In genomic region chr1:145992958-145993617, GRCh38 we compare ENCODE assay signal across 10 cellular contexts. TPM values are rescaled to one million over a fixed set of nuclear protein-coding genes. Genes with fewer than 3 reads are reported as not detected.
DNase-seq lines count a peak whose midpoint lies in the region; ATAC-seq, FAIRE-seq and TF ChIP-seq lines count a peak whose summit lies in the region.
"Had no signal": no experiment of that assay in that cellular context is flagged by ENCODE, and none has a peak within 500 bp of the region (broad histone marks: within the 10 kb centered on the region; RNA-seq: fewer than 3 reads in every experiment).

No MANE protein-coding gene starts in this region.

- H4K20me1 ChIP-seq in H9 (ENCODE audit: control insufficient read depth, insufficient read depth, insufficient read length) (no peaks in the 10 kb centered on the region), keratinocyte (ENCODE audit: control insufficient read depth, extremely low read depth, insufficient read depth, low read length) (no peaks in the 10 kb centered on the region)

- H3K9me1 ChIP-seq in keratinocyte (ENCODE audit: control insufficient read depth, extremely low read depth, insufficient read depth, low read length): no peaks in the 10 kb centered on the region

- no peak overlapping the region for H4K5ac ChIP-seq in H9 (ENCODE audit: insufficient read length, low read depth, low read length)

- dilution Hi-C loops in keratinocyte (cut with MboI; ENCODE audit: extremely low pct_ligation_motif_present, low sequenced_read_pairs): no loop called here

- H3K4me3 ChIP-seq in keratinocyte (ENCODE audit: control insufficient read depth in 2 of 3, extremely low read depth in 1 of 3, insufficient read depth in 2 of 3, low read depth in 1 of 3, low read length in 3 of 3) (no peak overlapping the region), small intestine (ENCODE audit: low read depth in 1 of 2, low read length in 2 of 2) (peak overlapping the region; percentile 83 to 100), H7 (ENCODE audit: insufficient read depth, low read depth, low read length) (no peak overlapping the region)

- no peak overlapping the region for H3K23ac ChIP-seq in H9 (ENCODE audit: insufficient read length, low read depth, low read length)

- no peak overlapping the region for H3K9ac ChIP-seq in H9 (ENCODE audit: extremely low read depth, insufficient read length, low read length)
- no peak overlapping the region for H3K9ac ChIP-seq in keratinocyte (ENCODE audit: control insufficient read depth, extremely low read depth, insufficient read depth, low read length)

- H2AK5ac ChIP-seq in H9 (ENCODE audit: insufficient read length, low read length): no peak overlapping the region

- no CpG with 5 or more reads among the region's 5 CpGs for WGBS in H9 (ENCODE audit: extremely low coverage, insufficient read length, low lambda C conversion rate)
- 12 to 32% (median 24%) methylated on average over 5 of the region's 5 CpGs for WGBS in small intestine, 3 donors

- H3K36me3 ChIP-seq in keratinocyte (ENCODE audit: control insufficient read depth in 2 of 2, extremely low read depth in 1 of 2, insufficient read depth in 2 of 2, low read length in 2 of 2) (peaks cover 13 to 18% of the 10 kb centered on the region in 2 experiments), small intestine (ENCODE audit: control insufficient read depth in 2 of 2, insufficient read depth in 2 of 2, low read length in 2 of 2) (peaks cover 15 to 20% of the 10 kb centered on the region in 2 donors), H7 (replicated peaks; ENCODE audit: control insufficient read depth, insufficient read depth, low read length) (peaks cover 22% of the 10 kb centered on the region)

- H3K9me3 ChIP-seq in H9 (ENCODE audit: control insufficient read depth, low read depth, low read length) (no peaks in the 10 kb centered on the region), keratinocyte (ENCODE audit: control insufficient read depth, low read depth, low read length) (no peaks in the 10 kb centered on the region), small intestine (ENCODE audit: control insufficient read depth, low read depth) (no peaks in the 10 kb centered on the region)

- H3K27me3 ChIP-seq in H9 (ENCODE audit: insufficient read depth, low read length) (no peaks in the 10 kb centered on the region), keratinocyte (ENCODE audit: control insufficient read depth, extremely low read depth, insufficient read depth, low read length) (no peaks in the 10 kb centered on the region), small intestine (ENCODE audit: control insufficient read depth in 2 of 2, insufficient read depth in 2 of 2, low read length in 2 of 2) (no peaks in the 10 kb centered on the region), H7 (ENCODE audit: control insufficient read depth, insufficient read depth, low read length) (peaks cover 2% of the 10 kb centered on the region; the same call in 1 of the 2 replicates)

- H2BK12ac ChIP-seq in H9 (ENCODE audit: insufficient read length, low read depth, low read length): no peak overlapping the region

- peaks cover 3% of the 10 kb centered on the region; the same call in 1 of the 2 replicates for H3K79me2 ChIP-seq in H9 (ENCODE audit: insufficient read depth, low read length)
- peaks cover 8% of the 10 kb centered on the region for H3K79me2 ChIP-seq in keratinocyte (ENCODE audit: control insufficient read depth, insufficient read depth, low read length)

- peak overlapping the region; percentile 25 to 87; a peak in 1 of 5 replicates for H3K4me3 Mint-ChIP-seq in H9
- peak overlapping the region; percentile 85 for H3K4me3 Mint-ChIP-seq in activated T-helper 2 cell treated with anti-CD3 and anti-CD28 coated beads, Interferon-gamma antibody, Interleukin-2, Interleukin-4, amounts not matched to agents 10 μg/mL and 5 μg/mL and 100 μg/mL, durations not matched to agents 14 hours and 24 hours and 36 hours (ENCODE audit: low read depth)

- peaks cover 19% of the 10 kb centered on the region for H3K23me2 ChIP-seq in H9 (ENCODE audit: insufficient read length, low read depth, low read length, poor library complexity, severe bottlenecking)

- H3K4ac ChIP-seq in H9 (ENCODE audit: low read depth, low read length): no peak overlapping the region

- H3K4me2 ChIP-seq in H9 (ENCODE audit: insufficient read depth, insufficient read length, low read length) (peak overlapping the region; percentile 92), keratinocyte (ENCODE audit: control insufficient read depth, extremely low read depth, insufficient read depth, low read depth, low read length) (peak overlapping the region; percentile 97)

- H2BK5ac ChIP-seq in H9 (ENCODE audit: insufficient read length, low read length): no peak overlapping the region

- intact Hi-C loops in activated T-helper 2 cell treated with anti-CD3 and anti-CD28 coated beads, Interferon-gamma antibody, Interleukin-2, Interleukin-4, amounts not matched to agents 10 μg/mL and 5 μg/mL and 100 μg/mL, durations not matched to agents 14 hours and 24 hours and 36 hours (cut with micrococcal nuclease): no loop called here

- H3K56ac ChIP-seq in H9 (ENCODE audit: insufficient read length, low read depth, low read length): no peak overlapping the region

- peaks cover under 1% of the 10 kb centered on the region; the same call in 1 of the 2 replicates for H3K4me1 ChIP-seq in H9 (ENCODE audit: insufficient read depth, low read length)
- H3K4me1 ChIP-seq in keratinocyte (ENCODE audit: control insufficient read depth, extremely low read depth, insufficient read depth, low read length): peaks cover 33% of the 10 kb centered on the region
- peaks cover 3 to 11% of the 10 kb centered on the region in 2 donors for H3K4me1 ChIP-seq in small intestine (ENCODE audit: control insufficient read depth in 2 of 2, insufficient read depth in 1 of 2, low read depth in 1 of 2, low read length in 1 of 2)

- no peak overlapping the region for H2BK120ac ChIP-seq in H9 (ENCODE audit: low read depth, low read length, poor library complexity, severe bottlenecking)

- no peak for ATAC-seq in HG02938 (IDR thresholded peaks at IDR 0.05; ENCODE audit: unreplicated experiment)

- no peaks in the 10 kb centered on the region for H3K27me3 Mint-ChIP-seq in H9 (ENCODE audit: low read depth)
- no peaks in the 10 kb centered on the region for H3K27me3 Mint-ChIP-seq in activated T-helper 2 cell treated with anti-CD3 and anti-CD28 coated beads, Interferon-gamma antibody, Interleukin-2, Interleukin-4, amounts not matched to agents 10 μg/mL and 5 μg/mL and 100 μg/mL, durations not matched to agents 14 hours and 24 hours and 36 hours (ENCODE audit: low read depth)

- no peak overlapping the region for H3K27ac ChIP-seq in H9 (ENCODE audit: insufficient read length, low read depth, low read length)
- no peak overlapping the region for H3K27ac ChIP-seq in keratinocyte (ENCODE audit: control insufficient read depth, insufficient read depth, low read length)
- peak overlapping the region in 1 of 2 donors; percentile 95 for H3K27ac ChIP-seq in small intestine (ENCODE audit: low read depth in 1 of 2, low read length in 1 of 2)

- peak overlapping the region in 1 of 3 experiments; percentile 96; a peak in 2 of 7 replicates for H3K27ac Mint-ChIP-seq in H9
- H3K27ac Mint-ChIP-seq in activated T-helper 2 cell treated with anti-CD3 and anti-CD28 coated beads, Interferon-gamma antibody, Interleukin-2, Interleukin-4, amounts not matched to agents 10 μg/mL and 5 μg/mL and 100 μg/mL, durations not matched to agents 14 hours and 24 hours and 36 hours: peak overlapping the region; percentile 54

- H3K4me1 Mint-ChIP-seq in H9: peaks cover 37 to 47% of the 10 kb centered on the region in 2 experiments
- peaks cover 57% of the 10 kb centered on the region for H3K4me1 Mint-ChIP-seq in activated T-helper 2 cell treated with anti-CD3 and anti-CD28 coated beads, Interferon-gamma antibody, Interleukin-2, Interleukin-4, amounts not matched to agents 10 μg/mL and 5 μg/mL and 100 μg/mL, durations not matched to agents 14 hours and 24 hours and 36 hours (ENCODE audit: low read depth)

- no peak overlapping the region for H4K91ac ChIP-seq in H9 (ENCODE audit: insufficient read length, low read depth, low read length)

- DNase-seq in H9 (no peak), keratinocyte (ENCODE audit: low read depth, low spot score) (no peak), small intestine (no peak), iPS-NIHi11 (ENCODE audit: low spot score) (no peak), GM19239 (ENCODE audit: insufficient read length, low spot score) (no peak), H7 (no peak)
- DNase-seq in activated T-helper 2 cell treated with anti-CD3 and anti-CD28 coated beads, Interferon-gamma antibody, Interleukin-2, Interleukin-4, amounts not matched to agents 10 μg/mL and 5 μg/mL and 100 μg/mL, durations not matched to agents 14 hours and 24 hours and 36 hours (ENCODE audit: low spot score): no peak
- DNase-seq: NCI-H446 had no signal

- H3K18ac ChIP-seq in H9 (ENCODE audit: insufficient read length, low read depth, low read length): no peak overlapping the region

- peaks cover 0 to 3% of the 10 kb centered on the region in 2 experiments; a peak in 2 of 5 replicates for H3K9me3 Mint-ChIP-seq in H9
- H3K9me3 Mint-ChIP-seq in activated T-helper 2 cell treated with anti-CD3 and anti-CD28 coated beads, Interferon-gamma antibody, Interleukin-2, Interleukin-4, amounts not matched to agents 10 μg/mL and 5 μg/mL and 100 μg/mL, durations not matched to agents 14 hours and 24 hours and 36 hours: no peaks in the 10 kb centered on the region

- FAIRE-seq in keratinocyte (lab: Jason Lieb, UNC): no peak
- no peak for FAIRE-seq in small intestine (lab: Jason Lieb, UNC)
- no peak for FAIRE-seq in GM19239 (lab: Jason Lieb, UNC)

- peaks cover 7% of the 10 kb centered on the region for H3K79me1 ChIP-seq in H9 (ENCODE audit: insufficient read depth, low read depth, low read length, poor library complexity, severe bottlenecking)

- H3T11ph ChIP-seq in H9 (ENCODE audit: low read length): no peak overlapping the region

- no peak overlapping the region for H2BK15ac ChIP-seq in H9 (ENCODE audit: low read depth, low read length)

- no peak overlapping the region for H3K14ac ChIP-seq in H9 (ENCODE audit: insufficient read depth, low read length)

- H2AFZ ChIP-seq in H9 (ENCODE audit: low read length) (no peak overlapping the region), keratinocyte (ENCODE audit: control insufficient read depth, low read length) (no peak overlapping the region)

- H4K8ac ChIP-seq in H9 (replicated peaks; ENCODE audit: insufficient read length, low read depth, low read length): no peak overlapping the region

- TF ChIP-seq CTCF in H9 (conservative IDR thresholded peaks at IDR 0.05): no peak
- TF ChIP-seq CTCF in keratinocyte (optimal IDR thresholded peaks at IDR 0.05 in 1 of 3, IDR thresholded peaks at IDR 0.05 in 1 of 3, conservative IDR thresholded peaks at IDR 0.05 in 1 of 3; ENCODE audit: extremely low read depth in 1 of 3, insufficient read depth in 2 of 3, low read length in 3 of 3): no peak

- H3K36me3 Mint-ChIP-seq in H9 (ENCODE audit: insufficient read depth in 1 of 3, low read depth in 3 of 3): peaks cover 32 to 43% (median 32%) of the 10 kb centered on the region in 3 experiments
- H3K36me3 Mint-ChIP-seq in activated T-helper 2 cell treated with anti-CD3 and anti-CD28 coated beads, Interferon-gamma antibody, Interleukin-2, Interleukin-4, amounts not matched to agents 10 μg/mL and 5 μg/mL and 100 μg/mL, durations not matched to agents 14 hours and 24 hours and 36 hours (ENCODE audit: low read depth): peaks cover 48% of the 10 kb centered on the region

- H2BK20ac ChIP-seq in H9 (ENCODE audit: low read depth, low read length, poor library complexity, severe bottlenecking): no peak overlapping the region

RNA-seq across cellular contexts. Expression of gene TXNIP, which starts 3.3 kb away (rescaled TPM):
- total RNA-seq in H9 (2021): 20.8 and 23.2 TPM in 2 replicates
- total RNA-seq in activated T-helper 2 cell treated with anti-CD3 and anti-CD28 coated beads, Interferon-gamma antibody, Interleukin-2, Interleukin-4, amounts not matched to agents 10 μg/mL and 5 μg/mL and 100 μg/mL, durations not matched to agents 14 hours and 24 hours and 36 hours: 37.8 and 39.1 TPM in 2 replicates
- 89.7 to 165 TPM (median 159 TPM) in 3 replicates for polyA plus RNA-seq in keratinocyte
- polyA plus RNA-seq in keratinocyte (2011; ENCODE audit: low read depth): 41.9 TPM
- 55.4 and 104 TPM in 2 replicates for polyA plus RNA-seq in keratinocyte (2011; cell fraction: cytosol; rRNA removed)
- 156 and 196 TPM in 2 replicates for polyA plus RNA-seq in keratinocyte (2011; cell fraction: nucleus; rRNA removed)
- polyA plus RNA-seq in keratinocyte (2012; ENCODE audit: low replicate concordance): 39.4 and 112 TPM in 2 replicates
- polyA minus RNA-seq in keratinocyte: 115 to 413 TPM (median 186 TPM) in 3 replicates
- polyA minus RNA-seq in keratinocyte (2011; cell fraction: cytosol; rRNA and poly(A)+ RNA removed): 82.9 TPM
- 106 and 162 TPM in 2 replicates for polyA minus RNA-seq in keratinocyte (2011; cell fraction: nucleus; rRNA and poly(A)+ RNA removed)
- polyA plus RNA-seq in small intestine: 100 to 1,000 TPM in 2 of 3 donors, 10 to 100 TPM in 1; 85.4 to 362 (median 170) TPM
- 24.6 and 90.7 TPM in 2 replicates for total RNA-seq in H7 (2014; rRNA removed; shearing (Covaris generic))

RNA-seq across cellular contexts. Expression of gene HJV, which starts 28.4 kb away (rescaled TPM):
- total RNA-seq in H9 (2021): not detected in 2 replicates
- not detected in 2 replicates for total RNA-seq in activated T-helper 2 cell treated with anti-CD3 and anti-CD28 coated beads, Interferon-gamma antibody, Interleukin-2, Interleukin-4, amounts not matched to agents 10 μg/mL and 5 μg/mL and 100 μg/mL, durations not matched to agents 14 hours and 24 hours and 36 hours
- polyA plus RNA-seq in keratinocyte (0.04 TPM in 1 of 3 replicates, not detected in the others), small intestine (not detected)
- not detected for polyA plus RNA-seq in keratinocyte (2011; ENCODE audit: low read depth)
- not detected in 2 replicates for polyA plus RNA-seq in keratinocyte (2011; cell fraction: cytosol; rRNA removed)
- polyA plus RNA-seq in keratinocyte (2011; cell fraction: nucleus; rRNA removed): not detected in 2 replicates
- polyA plus RNA-seq in keratinocyte (2012; ENCODE audit: low replicate concordance): not detected in 2 replicates
- not detected in 3 replicates for polyA minus RNA-seq in keratinocyte
- not detected for polyA minus RNA-seq in keratinocyte (2011; cell fraction: cytosol; rRNA and poly(A)+ RNA removed)
- polyA minus RNA-seq in keratinocyte (2011; cell fraction: nucleus; rRNA and poly(A)+ RNA removed): not detected in 2 replicates
- total RNA-seq in H7 (2014; rRNA removed; shearing (Covaris generic)): 0.24 and 1.2 TPM in 2 replicates
- total RNA-seq: omental fat pad had no signal

RNA-seq across cellular contexts. Expression of gene POLR3GL, which starts 28.6 kb away (rescaled TPM):
- total RNA-seq in H9 (2021): 6.0 and 7.9 TPM in 2 replicates
- total RNA-seq in activated T-helper 2 cell treated with anti-CD3 and anti-CD28 coated beads, Interferon-gamma antibody, Interleukin-2, Interleukin-4, amounts not matched to agents 10 μg/mL and 5 μg/mL and 100 μg/mL, durations not matched to agents 14 hours and 24 hours and 36 hours: 13.2 and 14.7 TPM in 2 replicates
- 8.1 to 14.0 TPM (median 10.0 TPM) in 3 replicates for polyA plus RNA-seq in keratinocyte
- 8.0 TPM for polyA plus RNA-seq in keratinocyte (2011; ENCODE audit: low read depth)
- polyA plus RNA-seq in keratinocyte (2011; cell fraction: cytosol; rRNA removed): 11.0 and 11.3 TPM in 2 replicates
- 6.8 and 8.9 TPM in 2 replicates for polyA plus RNA-seq in keratinocyte (2011; cell fraction: nucleus; rRNA removed)
- polyA plus RNA-seq in keratinocyte (2012; ENCODE audit: low replicate concordance): 9.6 and 16.1 TPM in 2 replicates
- 3.7 to 6.9 TPM (median 4.3 TPM) in 3 replicates for polyA minus RNA-seq in keratinocyte
- polyA minus RNA-seq in keratinocyte (2011; cell fraction: cytosol; rRNA and poly(A)+ RNA removed): 5.8 TPM
- 1.9 and 3.1 TPM in 2 replicates for polyA minus RNA-seq in keratinocyte (2011; cell fraction: nucleus; rRNA and poly(A)+ RNA removed)
- polyA plus RNA-seq in small intestine: 10 to 100 TPM; 33.6 to 37.3 (median 34.0) TPM
- total RNA-seq in H7 (2014; rRNA removed; shearing (Covaris generic)): 6.3 and 11.6 TPM in 2 replicates

RNA-seq across cellular contexts. Expression of gene ANKRD34A, which starts 28.7 kb away (rescaled TPM):
- total RNA-seq in H9 (2021): 0.20 and 0.39 TPM in 2 replicates
- 4.1 TPM in 2 replicates for total RNA-seq in activated T-helper 2 cell treated with anti-CD3 and anti-CD28 coated beads, Interferon-gamma antibody, Interleukin-2, Interleukin-4, amounts not matched to agents 10 μg/mL and 5 μg/mL and 100 μg/mL, durations not matched to agents 14 hours and 24 hours and 36 hours
- polyA plus RNA-seq in keratinocyte: 0.53 to 0.83 TPM (median 0.66 TPM) in 3 replicates
- polyA plus RNA-seq in keratinocyte (2011; ENCODE audit: low read depth): not detected
- polyA plus RNA-seq in keratinocyte (2011; cell fraction: cytosol; rRNA removed): 0.46 and 0.81 TPM in 2 replicates
- 1.5 and 1.6 TPM in 2 replicates for polyA plus RNA-seq in keratinocyte (2011; cell fraction: nucleus; rRNA removed)
- polyA plus RNA-seq in keratinocyte (2012; ENCODE audit: low replicate concordance): 0.20 and 0.78 TPM in 2 replicates
- polyA minus RNA-seq in keratinocyte: 0.29 to 1.9 TPM (median 0.40 TPM) in 3 replicates
- polyA minus RNA-seq in keratinocyte (2011; cell fraction: cytosol; rRNA and poly(A)+ RNA removed): 1.7 TPM
- 0.47 and 0.95 TPM in 2 replicates for polyA minus RNA-seq in keratinocyte (2011; cell fraction: nucleus; rRNA and poly(A)+ RNA removed)
- polyA plus RNA-seq in small intestine: 1 to 10 TPM in 1 of 3 donors, under 1 TPM in 2; 0.48 to 1.1 (median 0.54) TPM
- 0.52 and 0.62 TPM in 2 replicates for total RNA-seq in H7 (2014; rRNA removed; shearing (Covaris generic))

RNA-seq across cellular contexts. Expression of gene LIX1L, which starts 35.3 kb away (rescaled TPM):
- 5.9 TPM in 2 replicates for total RNA-seq in H9 (2021)
- total RNA-seq in activated T-helper 2 cell treated with anti-CD3 and anti-CD28 coated beads, Interferon-gamma antibody, Interleukin-2, Interleukin-4, amounts not matched to agents 10 μg/mL and 5 μg/mL and 100 μg/mL, durations not matched to agents 14 hours and 24 hours and 36 hours: 38.1 and 39.4 TPM in 2 replicates
- polyA plus RNA-seq in keratinocyte (9.2 to 26.4 TPM (median 20.0 TPM) in 3 replicates), small intestine (1 to 10 TPM in 2 of 3 donors, under 1 TPM in 1; 0.67 to 7.1 (median 3.2) TPM)
- polyA plus RNA-seq in keratinocyte (2011; ENCODE audit: low read depth): 0.77 TPM
- 16.8 and 21.1 TPM in 2 replicates for polyA plus RNA-seq in keratinocyte (2011; cell fraction: cytosol; rRNA removed)
- polyA plus RNA-seq in keratinocyte (2011; cell fraction: nucleus; rRNA removed): 12.9 and 13.4 TPM in 2 replicates
- polyA plus RNA-seq in keratinocyte (2012; ENCODE audit: low replicate concordance): 2.4 and 9.0 TPM in 2 replicates
- 10.7 to 17.8 TPM (median 16.1 TPM) in 3 replicates for polyA minus RNA-seq in keratinocyte
- polyA minus RNA-seq in keratinocyte (2011; cell fraction: cytosol; rRNA and poly(A)+ RNA removed): 18.8 TPM
- 5.2 and 8.9 TPM in 2 replicates for polyA minus RNA-seq in keratinocyte (2011; cell fraction: nucleus; rRNA and poly(A)+ RNA removed)
- total RNA-seq in H7 (2014; rRNA removed; shearing (Covaris generic)): 23.0 and 24.3 TPM in 2 replicates

Comparison
In these comparisons a context has a peak if more than half of its experiments do, and no peak if none do; other contexts are left out.
1. H3K4me3 ChIP-seq: peak in small intestine (2 of 2); none in keratinocyte (0 of 3) and H7 (single experiment).